In the genomic region with DNA sequence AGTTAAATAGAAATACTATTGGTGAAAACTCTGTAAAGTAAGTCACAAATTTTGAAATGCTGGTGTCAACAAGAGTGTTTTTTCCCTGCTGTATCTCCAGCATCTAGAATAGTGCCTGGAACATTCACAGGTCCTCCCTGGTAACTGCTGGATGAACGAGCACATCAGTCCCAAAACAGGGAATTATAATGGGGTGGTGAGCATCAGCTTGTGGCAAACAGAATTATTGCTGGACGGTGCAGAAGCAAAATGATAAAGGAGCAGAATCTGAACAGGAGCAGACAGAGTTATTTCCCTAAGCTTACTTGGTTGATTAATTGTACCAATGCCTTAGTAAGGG, we compare ENCODE assay signal across 21 cellular contexts.
"Had no signal": no experiment of that assay in that cellular context is flagged by ENCODE, and none has a peak within 500 bp of the region (broad histone marks: within the 10 kb centered on the region; RNA-seq: fewer than 3 reads in every experiment).

No MANE protein-coding gene starts in this region.

- H3K4me3 Mint-ChIP-seq: activated CD4-positive, alpha-beta memory T cell treated with anti-CD3 and anti-CD28 coated beads for 36 hours; activated CD4-positive, alpha-beta T cell treated with anti-CD3 and anti-CD28 coated beads for 36 hours; activated naive CD8-positive, alpha-beta T cell treated with anti-CD3 and anti-CD28 coated beads, Interleukin-2, amount 10 ng/mL, durations not matched to agents 7 days and 5 days; activated T-helper 17 cell treated with anti-CD3 and anti-CD28 coated beads, Interleukin-2, amount 50 U/mL, for 72 hours; brain; central memory CD8-positive, alpha-beta T cell had no signal

- H3K4me1 ChIP-seq: gastroesophageal sphincter, heart left ventricle, left ventricle myocardium inferior, tibial nerve, uterus had no signal

- H3K27ac Mint-ChIP-seq: activated CD4-positive, alpha-beta memory T cell treated with anti-CD3 and anti-CD28 coated beads for 36 hours; activated CD4-positive, alpha-beta T cell treated with anti-CD3 and anti-CD28 coated beads for 36 hours; activated naive CD8-positive, alpha-beta T cell treated with anti-CD3 and anti-CD28 coated beads, Interleukin-2, amount 10 ng/mL, durations not matched to agents 7 days and 5 days; activated T-helper 17 cell treated with anti-CD3 and anti-CD28 coated beads, Interleukin-2, amount 50 U/mL, for 72 hours; brain had no signal

- H3K36me3 Mint-ChIP-seq: activated CD4-positive, alpha-beta memory T cell treated with anti-CD3 and anti-CD28 coated beads for 36 hours; activated naive CD8-positive, alpha-beta T cell treated with anti-CD3 and anti-CD28 coated beads, Interleukin-2, amount 10 ng/mL, durations not matched to agents 7 days and 5 days; brain had no signal

- H3K27ac ChIP-seq: gastroesophageal sphincter, heart left ventricle, left ventricle myocardium inferior, tibial nerve, uterus had no signal

- H3K4me1 Mint-ChIP-seq: activated CD4-positive, alpha-beta T cell treated with anti-CD3 and anti-CD28 coated beads for 36 hours; activated naive CD8-positive, alpha-beta T cell treated with anti-CD3 and anti-CD28 coated beads, Interleukin-2, amount 10 ng/mL, durations not matched to agents 7 days and 5 days; activated T-helper 17 cell treated with anti-CD3 and anti-CD28 coated beads, Interleukin-2, amount 50 U/mL, for 72 hours; central memory CD8-positive, alpha-beta T cell had no signal

- H3K9me3 ChIP-seq: gastroesophageal sphincter, heart left ventricle, left ventricle myocardium inferior, uterus had no signal

- H3K9me3 Mint-ChIP-seq: activated CD4-positive, alpha-beta memory T cell treated with anti-CD3 and anti-CD28 coated beads for 36 hours; activated naive CD8-positive, alpha-beta T cell treated with anti-CD3 and anti-CD28 coated beads, Interleukin-2, amount 10 ng/mL, durations not matched to agents 7 days and 5 days; activated T-helper 17 cell treated with anti-CD3 and anti-CD28 coated beads, Interleukin-2, amount 50 U/mL, for 72 hours; central memory CD8-positive, alpha-beta T cell had no signal

- H3K27me3 ChIP-seq: gastroesophageal sphincter, heart left ventricle, tibial nerve, uterus had no signal

- H3K4me3 ChIP-seq: gastroesophageal sphincter, heart left ventricle, left ventricle myocardium inferior, tibial nerve, uterus had no signal

- H3K36me3 ChIP-seq: gastroesophageal sphincter, heart left ventricle, left ventricle myocardium inferior, tibial nerve, uterus had no signal

- H3K27me3 Mint-ChIP-seq: activated CD4-positive, alpha-beta T cell treated with anti-CD3 and anti-CD28 coated beads for 36 hours; activated naive CD8-positive, alpha-beta T cell treated with anti-CD3 and anti-CD28 coated beads, Interleukin-2, amount 10 ng/mL, durations not matched to agents 7 days and 5 days; brain had no signal

- DNase-seq: activated CD4-positive, alpha-beta memory T cell treated with anti-CD3 and anti-CD28 coated beads for 36 hours; activated CD4-positive, alpha-beta T cell treated with anti-CD3 and anti-CD28 coated beads for 36 hours; activated naive CD4-positive, alpha-beta T cell treated with Interleukin-2 at 50 U/mL for 16 hours; activated naive CD8-positive, alpha-beta T cell treated with anti-CD3 and anti-CD28 coated beads, Interleukin-2, amount 10 ng/mL, durations not matched to agents 7 days and 5 days; activated T-cell treated with anti-CD3 and anti-CD28 coated beads, Interleukin-2, amount 50 U/mL, for 1 hour; effector CD4-positive, alpha-beta T cell; heart left ventricle; kidney glomerular epithelial cell; left ventricle myocardium inferior; mammary epithelial cell; midbrain; occipital lobe; posterior cingulate gyrus; stimulated activated naive CD8-positive, alpha-beta T cell treated with anti-CD3 and anti-CD28 coated beads, Interleukin-15, Interleukin-2, amounts not matched to agents 100 U/mL and 50 U/mL, for 24 hours; uterus had no signal

- ATAC-seq: activated CD4-positive, alpha-beta T cell treated with anti-CD3 and anti-CD28 coated beads for 36 hours; activated T-helper 17 cell treated with anti-CD3 and anti-CD28 coated beads, Interleukin-2, amount 50 U/mL, for 72 hours; esophagus mucosa; gastroesophageal sphincter; heart left ventricle; stimulated activated naive CD8-positive, alpha-beta T cell treated with anti-CD3 and anti-CD28 coated beads, Interleukin-15, Interleukin-2, amounts not matched to agents 100 U/mL and 50 U/mL, for 24 hours had no signal
